In genomic region chr19:13153627-13154240, GRCh38 we compare ENCODE assay signal across 1 cellular context.
TF ChIP-seq lines count a peak whose summit lies in the region.

No MANE protein-coding gene starts in this region.

TF ChIP-seq in HepG2, 621 proteins besides CTCF, POLR2A, EP300 and RAD21 (continued from another document and continues in another):
- TF ChIP-seq, protein P1, sequence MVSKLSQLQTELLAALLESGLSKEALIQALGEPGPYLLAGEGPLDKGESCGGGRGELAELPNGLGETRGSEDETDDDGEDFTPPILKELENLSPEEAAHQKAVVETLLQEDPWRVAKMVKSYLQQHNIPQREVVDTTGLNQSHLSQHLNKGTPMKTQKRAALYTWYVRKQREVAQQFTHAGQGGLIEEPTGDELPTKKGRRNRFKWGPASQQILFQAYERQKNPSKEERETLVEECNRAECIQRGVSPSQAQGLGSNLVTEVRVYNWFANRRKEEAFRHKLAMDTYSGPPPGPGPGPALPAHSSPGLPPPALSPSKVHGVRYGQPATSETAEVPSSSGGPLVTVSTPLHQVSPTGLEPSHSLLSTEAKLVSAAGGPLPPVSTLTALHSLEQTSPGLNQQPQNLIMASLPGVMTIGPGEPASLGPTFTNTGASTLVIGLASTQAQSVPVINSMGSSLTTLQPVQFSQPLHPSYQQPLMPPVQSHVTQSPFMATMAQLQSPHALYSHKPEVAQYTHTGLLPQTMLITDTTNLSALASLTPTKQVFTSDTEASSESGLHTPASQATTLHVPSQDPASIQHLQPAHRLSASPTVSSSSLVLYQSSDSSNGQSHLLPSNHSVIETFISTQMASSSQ (IDR thresholded peaks at IDR 0.05; ENCODE audit: low read depth): no peak
- TF ChIP-seq, protein P1 (CRISPR knock-in tag; IDR thresholded peaks at IDR 0.05; ENCODE audit: borderline replicate concordance): no peak
- no peak for TF ChIP-seq NFE2L2 (IDR thresholded peaks at IDR 0.05; ENCODE audit: low read length)
- TF ChIP-seq ZC3H13 (CRISPR knock-in tag; IDR thresholded peaks at IDR 0.05): peak; percentile 32
- TF ChIP-seq CCAR2 (optimal IDR thresholded peaks at IDR 0.05; ENCODE audit: low read depth, low read length): no peak
- no peak for TF ChIP-seq PCBP2 (optimal IDR thresholded peaks at IDR 0.05; ENCODE audit: low read depth, low read length, poor library complexity, severe bottlenecking)
- TF ChIP-seq AKAP8 (CRISPR knock-in tag; IDR thresholded peaks at IDR 0.05): no peak
- no peak for TF ChIP-seq SALL1 (CRISPR knock-in tag; IDR thresholded peaks at IDR 0.05)
- no peak for TF ChIP-seq ZNF770 (CRISPR knock-in tag; IDR thresholded peaks at IDR 0.05)
- no peak for TF ChIP-seq RELA (CRISPR knock-in tag; IDR thresholded peaks at IDR 0.05)
- no peak for TF ChIP-seq POGZ (CRISPR knock-in tag; IDR thresholded peaks at IDR 0.05)
- TF ChIP-seq HMG20A (CRISPR knock-in tag; IDR thresholded peaks at IDR 0.05; ENCODE audit: borderline replicate concordance): no peak
- peak; percentile 63 for TF ChIP-seq AGO2 (optimal IDR thresholded peaks at IDR 0.05; ENCODE audit: low read depth, low read length)
- no peak for TF ChIP-seq ZNF235 (CRISPR knock-in tag; IDR thresholded peaks at IDR 0.05; ENCODE audit: borderline replicate concordance)
- TF ChIP-seq, protein P2, sequence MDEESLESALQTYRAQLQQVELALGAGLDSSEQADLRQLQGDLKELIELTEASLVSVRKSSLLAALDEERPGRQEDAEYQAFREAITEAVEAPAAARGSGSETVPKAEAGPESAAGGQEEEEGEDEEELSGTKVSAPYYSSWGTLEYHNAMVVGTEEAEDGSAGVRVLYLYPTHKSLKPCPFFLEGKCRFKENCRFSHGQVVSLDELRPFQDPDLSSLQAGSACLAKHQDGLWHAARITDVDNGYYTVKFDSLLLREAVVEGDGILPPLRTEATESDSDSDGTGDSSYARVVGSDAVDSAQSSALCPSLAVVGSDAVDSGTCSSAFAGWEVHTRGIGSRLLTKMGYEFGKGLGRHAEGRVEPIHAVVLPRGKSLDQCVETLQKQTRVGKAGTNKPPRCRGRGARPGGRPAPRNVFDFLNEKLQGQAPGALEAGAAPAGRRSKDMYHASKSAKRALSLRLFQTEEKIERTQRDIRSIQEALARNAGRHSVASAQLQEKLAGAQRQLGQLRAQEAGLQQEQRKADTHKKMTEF (CRISPR knock-in tag; IDR thresholded peaks at IDR 0.05): 0 out of 2 replicates have a peak, but pooled peaks have one; percentile 1
- 0 out of 2 replicates have a peak, but pooled peaks have one; percentile 14 for TF ChIP-seq KDM2A (CRISPR knock-in tag; IDR thresholded peaks at IDR 0.05; ENCODE audit: borderline replicate concordance, low read depth)
- no peak for TF ChIP-seq IKZF5 (CRISPR knock-in tag; IDR thresholded peaks at IDR 0.05)
- TF ChIP-seq THAP11 (CRISPR knock-in tag; IDR thresholded peaks at IDR 0.05): no peak
- no peak for TF ChIP-seq ELF1 (CRISPR knock-in tag; IDR thresholded peaks at IDR 0.05)
- TF ChIP-seq ZNF503 (CRISPR knock-in tag; IDR thresholded peaks at IDR 0.05): 0 out of 2 replicates have a peak, but pooled peaks have one; percentile 8
- TF ChIP-seq ATAD3A (CRISPR knock-in tag; IDR thresholded peaks at IDR 0.05): no peak
- TF ChIP-seq, protein P3, sequence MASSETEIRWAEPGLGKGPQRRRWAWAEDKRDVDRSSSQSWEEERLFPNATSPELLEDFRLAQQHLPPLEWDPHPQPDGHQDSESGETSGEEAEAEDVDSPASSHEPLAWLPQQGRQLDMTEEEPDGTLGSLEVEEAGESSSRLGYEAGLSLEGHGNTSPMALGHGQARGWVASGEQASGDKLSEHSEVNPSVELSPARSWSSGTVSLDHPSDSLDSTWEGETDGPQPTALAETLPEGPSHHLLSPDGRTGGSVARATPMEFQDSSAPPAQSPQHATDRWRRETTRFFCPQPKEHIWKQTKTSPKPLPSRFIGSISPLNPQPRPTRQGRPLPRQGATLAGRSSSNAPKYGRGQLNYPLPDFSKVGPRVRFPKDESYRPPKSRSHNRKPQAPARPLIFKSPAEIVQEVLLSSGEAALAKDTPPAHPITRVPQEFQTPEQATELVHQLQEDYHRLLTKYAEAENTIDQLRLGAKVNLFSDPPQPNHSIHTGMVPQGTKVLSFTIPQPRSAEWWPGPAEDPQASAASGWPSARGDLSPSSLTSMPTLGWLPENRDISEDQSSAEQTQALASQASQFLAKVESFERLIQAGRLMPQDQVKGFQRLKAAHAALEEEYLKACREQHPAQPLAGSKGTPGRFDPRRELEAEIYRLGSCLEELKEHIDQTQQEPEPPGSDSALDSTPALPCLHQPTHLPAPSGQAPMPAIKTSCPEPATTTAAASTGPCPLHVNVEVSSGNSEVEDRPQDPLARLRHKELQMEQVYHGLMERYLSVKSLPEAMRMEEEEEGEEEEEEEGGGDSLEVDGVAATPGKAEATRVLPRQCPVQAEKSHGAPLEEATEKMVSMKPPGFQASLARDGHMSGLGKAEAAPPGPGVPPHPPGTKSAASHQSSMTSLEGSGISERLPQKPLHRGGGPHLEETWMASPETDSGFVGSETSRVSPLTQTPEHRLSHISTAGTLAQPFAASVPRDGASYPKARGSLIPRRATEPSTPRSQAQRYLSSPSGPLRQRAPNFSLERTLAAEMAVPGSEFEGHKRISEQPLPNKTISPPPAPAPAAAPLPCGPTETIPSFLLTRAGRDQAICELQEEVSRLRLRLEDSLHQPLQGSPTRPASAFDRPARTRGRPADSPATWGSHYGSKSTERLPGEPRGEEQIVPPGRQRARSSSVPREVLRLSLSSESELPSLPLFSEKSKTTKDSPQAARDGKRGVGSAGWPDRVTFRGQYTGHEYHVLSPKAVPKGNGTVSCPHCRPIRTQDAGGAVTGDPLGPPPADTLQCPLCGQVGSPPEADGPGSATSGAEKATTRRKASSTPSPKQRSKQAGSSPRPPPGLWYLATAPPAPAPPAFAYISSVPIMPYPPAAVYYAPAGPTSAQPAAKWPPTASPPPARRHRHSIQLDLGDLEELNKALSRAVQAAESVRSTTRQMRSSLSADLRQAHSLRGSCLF (CRISPR knock-in tag; IDR thresholded peaks at IDR 0.05; ENCODE audit: borderline replicate concordance): no peak
- TF ChIP-seq ZNF646 (CRISPR knock-in tag; IDR thresholded peaks at IDR 0.05): no peak
- no peak for TF ChIP-seq ZXDC (CRISPR knock-in tag; IDR thresholded peaks at IDR 0.05)
